23 cellular contexts compared by ENCODE assay signal in genomic region chr21:22288885-22289509, GRCh38.
DNase-seq lines count a peak whose midpoint lies in the region; ATAC-seq, FAIRE-seq and TF ChIP-seq lines count a peak whose summit lies in the region.
"Had no signal": no experiment of that assay in that cellular context is flagged by ENCODE, and none has a peak within 500 bp of the region (broad histone marks: within the 10 kb centered on the region; RNA-seq: fewer than 3 reads in every experiment).

No MANE protein-coding gene starts in this region.

- FAIRE-seq in HepG2 (lab: Jason Lieb, UNC) (no peak), small intestine (lab: Jason Lieb, UNC) (no peak), frontal cortex (lab: Jason Lieb, UNC) (no peak)
- FAIRE-seq: A549, GM12878, GM12892, GM19239 had no signal

- no peaks in the 10 kb centered on the region for H3K9me3 ChIP-seq in liver (ENCODE audit: control insufficient read depth in 4 of 4, low read length in 3 of 4)
- peaks cover 88% of the 10 kb centered on the region for H3K9me3 ChIP-seq in HepG2 (ENCODE audit: low read length)
- peaks cover 1% of the 10 kb centered on the region for H3K9me3 ChIP-seq in small intestine (ENCODE audit: control insufficient read depth, low read depth)
- H3K9me3 ChIP-seq: A549 had no signal

- no peak for DNase-seq in HepG2 (ENCODE audit: low spot score)
- no peak for DNase-seq in left lobe of liver (ENCODE audit: low spot score)
- peak; percentile 32 for DNase-seq in small intestine
- no peak for DNase-seq in frontal cortex (ENCODE audit: low spot score in 2 of 2)
- DNase-seq: AML-193; CD4-positive, alpha-beta T cell; CD8-positive, alpha-beta T cell; DMS 273 treated with DMSO at 0.1 percent for 48 hours; DMS153; DMS53; DMS79; DND-41; EL; GDM1 had no signal

- TF ChIP-seq CTCF in liver (IDR thresholded peaks at IDR 0.05; ENCODE audit: low read depth, low read length, missing input control), result no peak
- no peak for TF ChIP-seq CTCF in HepG2 (CRISPR knock-in tag; IDR thresholded peaks at IDR 0.05)

- intact Hi-C loops in HepG2 (cut with micrococcal nuclease; ENCODE audit: unreplicated experiment), result no loop called here

- H4K20me1 ChIP-seq in HepG2 (ENCODE audit: insufficient read depth, low read length), result no peaks in the 10 kb centered on the region
- H4K20me1 ChIP-seq: BLaER1 treated with 17β-estradiol and CSF1 and Interleukin-3, amounts not matched to agents 10 nM and 100 nM had no signal

- H3K36me3 ChIP-seq in liver (ENCODE audit: control insufficient read depth in 4 of 4, insufficient read depth in 3 of 4, low read depth in 1 of 4, low read length in 3 of 4) (no peaks in the 10 kb centered on the region), HepG2 (replicated peaks in 1 of 2; ENCODE audit: control insufficient read depth in 1 of 2, insufficient read depth in 2 of 2, low read length in 2 of 2) (no peaks in the 10 kb centered on the region), small intestine (ENCODE audit: control insufficient read depth in 2 of 2, insufficient read depth in 2 of 2, low read length in 2 of 2) (no peaks in the 10 kb centered on the region)
- H3K36me3 ChIP-seq: BLaER1 treated with 17β-estradiol and CSF1 and Interleukin-3, amounts not matched to agents 10 nM and 100 nM had no signal

- no peak overlapping the region for H2AFZ ChIP-seq in HepG2 (ENCODE audit: low read length)

- BruUV-seq in HepG2 (replicated peaks; lab: Mats Ljungman, UMichigan), result no TSS peak

- POLR2A ChIA-PET in HepG2 (lab: Yijun Ruan, JAX), result no interaction called here

- H3K79me2 ChIP-seq in HepG2 (ENCODE audit: insufficient read depth, low read length), result no peaks in the 10 kb centered on the region

- H3K4me2 ChIP-seq in HepG2 (ENCODE audit: low read depth, low read length), result no peak overlapping the region
- H3K4me2 ChIP-seq: A549; BLaER1 treated with 17β-estradiol and CSF1 and Interleukin-3, amounts not matched to agents 10 nM and 100 nM had no signal

- in situ Hi-C loops in HepG2 (cut with HindIII; ENCODE audit: extremely low pct_ligation_motif_present, low pct_unique_long_range_greater_than_20kb), result no loop called here

- H3K9ac ChIP-seq in liver (ENCODE audit: low read depth in 1 of 2, low read length in 2 of 2), result no peak overlapping the region
- H3K9ac ChIP-seq in HepG2 (ENCODE audit: insufficient read depth, low read depth, low read length), result no peak overlapping the region
- H3K9ac ChIP-seq: BLaER1 treated with 17β-estradiol and CSF1 and Interleukin-3, amounts not matched to agents 10 nM and 100 nM had no signal

- TF ChIP-seq POLR2A in HepG2 (IDR thresholded peaks at IDR 0.05; ENCODE audit: insufficient read depth in 1 of 2, low read depth in 2 of 2, low read length in 2 of 2), result no peak

- TF ChIP-seq RAD21 in liver (IDR thresholded peaks at IDR 0.05), result no peak
- no peak for TF ChIP-seq RAD21 in HepG2 (CRISPR knock-in tag; IDR thresholded peaks at IDR 0.05)

- peaks cover 0 to 7% (median 1%) of the 10 kb centered on the region in 4 donors for H3K4me1 ChIP-seq in liver (ENCODE audit: control insufficient read depth in 4 of 4, insufficient read depth in 4 of 4, low read length in 3 of 4)
- H3K4me1 ChIP-seq in HepG2 (ENCODE audit: insufficient read depth, low read length), result no peaks in the 10 kb centered on the region
- H3K4me1 ChIP-seq in small intestine (ENCODE audit: control insufficient read depth in 2 of 2, insufficient read depth in 1 of 2, low read depth in 1 of 2, low read length in 1 of 2), result no peaks in the 10 kb centered on the region
- H3K4me1 ChIP-seq: A549; BLaER1 treated with 17β-estradiol and CSF1 and Interleukin-3, amounts not matched to agents 10 nM and 100 nM had no signal

- no peak for TF ChIP-seq EP300 in HepG2 (IDR thresholded peaks at IDR 0.05; ENCODE audit: low read depth in 2 of 2, low read length in 2 of 2)
- no peak for TF ChIP-seq EP300 in HepG2 (CRISPR knock-in tag; IDR thresholded peaks at IDR 0.05; ENCODE audit: borderline replicate concordance)

- CTCF ChIA-PET in HepG2 (lab: Yijun Ruan, JAX; ENCODE audit: low intra/inter-chr PET ratio, low total read pairs), result no interaction called here

- ATAC-seq in HepG2 (no peak), left lobe of liver (peak; percentile 91), GM19463 (IDR thresholded peaks at IDR 0.05; ENCODE audit: unreplicated experiment) (no peak)
- ATAC-seq: A549; CD8-positive, alpha-beta T cell; GM12878 had no signal

- no peaks in the 10 kb centered on the region for H3K27me3 ChIP-seq in liver (ENCODE audit: control insufficient read depth in 4 of 4, insufficient read depth in 4 of 4, low read length in 3 of 4)
- no peaks in the 10 kb centered on the region; a peak in 1 of 5 replicates for H3K27me3 ChIP-seq in HepG2 (ENCODE audit: control insufficient read depth in 1 of 2, insufficient read depth in 2 of 2, low read length in 2 of 2)
- H3K27me3 ChIP-seq in small intestine (ENCODE audit: control insufficient read depth in 2 of 2, insufficient read depth in 2 of 2, low read length in 2 of 2), result no peaks in the 10 kb centered on the region
- H3K27me3 ChIP-seq: BLaER1 treated with 17β-estradiol and CSF1 and Interleukin-3, amounts not matched to agents 10 nM and 100 nM had no signal

- 38% methylated on average over 2 of the region's 2 CpGs for WGBS in liver
- 24% methylated on average over 2 of the region's 2 CpGs for WGBS in HepG2 (ENCODE audit: low lambda C conversion rate)
- WGBS in small intestine, 3 donors, result 32 to 56% (median 43%) methylated on average over 2 of the region's 2 CpGs

- H3K27ac ChIP-seq in liver (ENCODE audit: low read depth in 1 of 2, low read length in 2 of 2), result peak overlapping the region in 1 of 2 donors; percentile 12
- no peak overlapping the region for H3K27ac ChIP-seq in HepG2 (ENCODE audit: extremely low read length, insufficient read depth, low read length)
- no peak overlapping the region for H3K27ac ChIP-seq in small intestine (ENCODE audit: low read depth in 1 of 2, low read length in 1 of 2)
- H3K27ac ChIP-seq: 22Rv1; A549; BLaER1 treated with 17β-estradiol and CSF1 and Interleukin-3, amounts not matched to agents 10 nM and 100 nM; C4-2B had no signal

- H3K4me3 ChIP-seq in liver (ENCODE audit: low read depth in 1 of 3, low read length in 3 of 3) (no peak overlapping the region), HepG2 (replicated peaks in 1 of 3; ENCODE audit: insufficient read depth in 1 of 3, low read depth in 2 of 3, low read length in 3 of 3) (no peak overlapping the region), small intestine (ENCODE audit: low read depth in 1 of 2, low read length in 2 of 2) (no peak overlapping the region)
- H3K4me3 ChIP-seq: A549; BLaER1 treated with 17β-estradiol and CSF1 and Interleukin-3, amounts not matched to agents 10 nM and 100 nM; GM12878 had no signal

TF ChIP-seq in liver, 16 proteins besides CTCF, POLR2A, EP300 and RAD21 (continues in another document):
- peak; percentile 72 to 75 for TF ChIP-seq RXRA (IDR thresholded peaks at IDR 0.05)
- TF ChIP-seq SP1 (IDR thresholded peaks at IDR 0.05), result peak; percentile 39
- peak in 1 of 2 donors; percentile 16 for TF ChIP-seq JUND (IDR thresholded peaks at IDR 0.05)
- TF ChIP-seq ZBTB33 (IDR thresholded peaks at IDR 0.05), result no peak
- TF ChIP-seq ATF3 (IDR thresholded peaks at IDR 0.05), result no peak
- TF ChIP-seq EGR1 (IDR thresholded peaks at IDR 0.05; ENCODE audit: low read depth in 2 of 2), result no peak
- TF ChIP-seq HNF4A (conservative IDR thresholded peaks at IDR 0.05), result peak; percentile 83
- TF ChIP-seq YY1 (IDR thresholded peaks at IDR 0.05), result peak; percentile 21

TF ChIP-seq in HepG2, 621 proteins besides CTCF, POLR2A, EP300 and RAD21:
- TF ChIP-seq ZNF362 (CRISPR knock-in tag; IDR thresholded peaks at IDR 0.05; ENCODE audit: borderline replicate concordance) (no peak), GATAD1 (CRISPR knock-in tag; IDR thresholded peaks at IDR 0.05) (no peak), HMG20A (CRISPR knock-in tag; IDR thresholded peaks at IDR 0.05; ENCODE audit: borderline replicate concordance) (no peak), RCOR2 (CRISPR knock-in tag; IDR thresholded peaks at IDR 0.05) (no peak), TBP (CRISPR knock-in tag; IDR thresholded peaks at IDR 0.05) (no peak), SMAD1 (CRISPR knock-in tag; IDR thresholded peaks at IDR 0.05; ENCODE audit: borderline replicate concordance, low read depth) (no peak), SUZ12 (IDR thresholded peaks at IDR 0.05; ENCODE audit: low read depth, low read length) (no peak), BCL3 (CRISPR knock-in tag; IDR thresholded peaks at IDR 0.05) (no peak)
